Comparison of ENCODE assay signal across 2 cellular contexts in the genomic region with DNA sequence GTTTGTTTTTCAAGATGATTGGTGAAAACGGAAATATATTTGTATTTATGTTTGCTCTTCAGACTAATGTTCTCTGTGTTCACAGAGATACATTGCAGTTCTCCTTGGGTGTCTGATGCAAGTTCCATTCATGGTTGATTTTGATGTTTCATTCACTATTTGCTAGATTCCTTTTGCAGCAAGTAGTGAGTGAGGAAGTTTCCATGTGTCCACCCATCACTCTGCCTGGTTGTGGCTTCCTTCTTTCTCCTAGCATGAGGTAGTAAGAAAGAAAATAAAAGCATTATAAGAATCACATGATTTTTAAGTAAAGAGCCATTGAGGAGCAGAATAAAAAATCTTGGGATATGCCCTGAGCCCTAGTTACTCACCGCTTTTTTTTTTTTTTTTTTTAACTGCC.
TF ChIP-seq lines count a peak whose summit lies in the region.

No MANE protein-coding gene starts in this region.

TF ChIP-seq in IMR-90, 13 proteins besides CTCF, POLR2A, EP300 and RAD21:
- TF ChIP-seq, protein P1, sequence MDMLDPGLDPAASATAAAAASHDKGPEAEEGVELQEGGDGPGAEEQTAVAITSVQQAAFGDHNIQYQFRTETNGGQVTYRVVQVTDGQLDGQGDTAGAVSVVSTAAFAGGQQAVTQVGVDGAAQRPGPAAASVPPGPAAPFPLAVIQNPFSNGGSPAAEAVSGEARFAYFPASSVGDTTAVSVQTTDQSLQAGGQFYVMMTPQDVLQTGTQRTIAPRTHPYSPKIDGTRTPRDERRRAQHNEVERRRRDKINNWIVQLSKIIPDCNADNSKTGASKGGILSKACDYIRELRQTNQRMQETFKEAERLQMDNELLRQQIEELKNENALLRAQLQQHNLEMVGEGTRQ (IDR thresholded peaks at IDR 0.05; ENCODE audit: low read depth, low read length): no peak
- TF ChIP-seq FOS (IDR thresholded peaks at IDR 0.05; ENCODE audit: low read depth, low read length) (no peak), MAFK (IDR thresholded peaks at IDR 0.05; ENCODE audit: low read depth, low read length) (no peak), RFX5 (IDR thresholded peaks at IDR 0.05; ENCODE audit: low read depth, low read length) (no peak), CHD1 (IDR thresholded peaks at IDR 0.05; ENCODE audit: low read depth, low read length) (no peak), RCOR1 (IDR thresholded peaks at IDR 0.05; ENCODE audit: insufficient replicate concordance, low read length) (no peak), MAZ (IDR thresholded peaks at IDR 0.05; ENCODE audit: borderline replicate concordance, low read depth, low read length) (no peak), CEBPB (IDR thresholded peaks at IDR 0.05; ENCODE audit: low read depth, low read length) (no peak), BHLHE40 (IDR thresholded peaks at IDR 0.05; ENCODE audit: low read depth, low read length) (no peak), SMC3 (IDR thresholded peaks at IDR 0.05; ENCODE audit: low read depth, low read length) (no peak), MXI1 (IDR thresholded peaks at IDR 0.05; ENCODE audit: borderline replicate concordance, low read depth, low read length) (no peak), NFE2L2 (IDR thresholded peaks at IDR 0.05; ENCODE audit: low read depth, low read length) (no peak)
- TF ChIP-seq, protein P2, sequence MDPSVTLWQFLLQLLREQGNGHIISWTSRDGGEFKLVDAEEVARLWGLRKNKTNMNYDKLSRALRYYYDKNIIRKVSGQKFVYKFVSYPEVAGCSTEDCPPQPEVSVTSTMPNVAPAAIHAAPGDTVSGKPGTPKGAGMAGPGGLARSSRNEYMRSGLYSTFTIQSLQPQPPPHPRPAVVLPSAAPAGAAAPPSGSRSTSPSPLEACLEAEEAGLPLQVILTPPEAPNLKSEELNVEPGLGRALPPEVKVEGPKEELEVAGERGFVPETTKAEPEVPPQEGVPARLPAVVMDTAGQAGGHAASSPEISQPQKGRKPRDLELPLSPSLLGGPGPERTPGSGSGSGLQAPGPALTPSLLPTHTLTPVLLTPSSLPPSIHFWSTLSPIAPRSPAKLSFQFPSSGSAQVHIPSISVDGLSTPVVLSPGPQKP (IDR thresholded peaks at IDR 0.05; ENCODE audit: borderline replicate concordance, low read depth, low read length): no peak
TF ChIP-seq in IMR-90: peak in this region for 0.

TF ChIP-seq in H1, 55 proteins besides CTCF, POLR2A, EP300 and RAD21:
- TF ChIP-seq JUND (IDR thresholded peaks at IDR 0.05; ENCODE audit: low read length): no peak
- TF ChIP-seq ASH2L (IDR thresholded peaks at IDR 0.05; ENCODE audit: low read length): no peak
- TF ChIP-seq CBX8 (IDR thresholded peaks at IDR 0.05; ENCODE audit: borderline replicate concordance, low read depth, low read length): no peak
- TF ChIP-seq RFX5 (IDR thresholded peaks at IDR 0.05; ENCODE audit: borderline replicate concordance, low read depth, low read length): no peak
- TF ChIP-seq YY1 (IDR thresholded peaks at IDR 0.05; ENCODE audit: low read depth, low read length): no peak
- TF ChIP-seq NRF1 (IDR thresholded peaks at IDR 0.05; ENCODE audit: low read depth, low read length): no peak
- no peak for TF ChIP-seq SRF (IDR thresholded peaks at IDR 0.05; ENCODE audit: low read depth, low read length)
- TF ChIP-seq GTF2F1 (IDR thresholded peaks at IDR 0.05; ENCODE audit: borderline replicate concordance, low read depth, low read length): no peak
- no peak for TF ChIP-seq KDM1A (IDR thresholded peaks at IDR 0.05; ENCODE audit: borderline replicate concordance, low read length)
